In the genomic region with DNA sequence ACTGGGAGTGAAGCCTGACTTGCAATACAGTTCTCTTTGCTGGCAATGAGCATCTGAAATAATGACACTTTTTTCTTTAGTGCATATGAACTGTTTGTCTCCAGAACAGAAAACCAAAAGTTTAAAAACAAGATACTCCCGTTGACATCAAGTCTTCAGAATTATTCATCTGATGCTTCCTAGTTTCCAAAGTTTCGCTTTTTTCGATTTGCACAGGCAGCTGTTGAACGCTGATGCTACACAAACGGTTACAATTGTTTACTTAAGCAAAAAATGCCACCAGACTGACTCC, we compare ENCODE assay signal across 8 cellular contexts. TPM values are rescaled to one million over a fixed set of nuclear protein-coding genes. Genes with fewer than 3 reads are reported as not detected.
DNase-seq lines count a peak whose midpoint lies in the region; ATAC-seq lines count a peak whose summit lies in the region.

No MANE protein-coding gene starts in this region.

- DNase-seq in DMS79 treated with DMSO at 0.1 percent for 48 hours (lab: John Stamatoyannopoulos, UW) (peak; percentile 63), DMS79 (lab: John Stamatoyannopoulos, UW) (no peak), iris pigment epithelial cell (ENCODE audit: low read depth) (peak; percentile 62), DMS53 treated with DMSO at 0.1 percent for 48 hours (lab: John Stamatoyannopoulos, UW; ENCODE audit: unreplicated experiment) (no peak)
- DNase-seq in activated naive CD8-positive, alpha-beta T cell treated with anti-CD3 and anti-CD28 coated beads, Interleukin-2, amount 10 ng/mL, durations not matched to agents 7 days and 5 days = no peak
- DNase-seq in stimulated activated naive CD8-positive, alpha-beta T cell treated with anti-CD3 and anti-CD28 coated beads, Interleukin-15, amount 100 ng/mL, for 72 hours = no peak

- H3K9me3 Mint-ChIP-seq in activated naive CD8-positive, alpha-beta T cell treated with anti-CD3 and anti-CD28 coated beads, Interleukin-2, amount 10 ng/mL, durations not matched to agents 7 days and 5 days = no peaks in the 10 kb centered on the region
- H3K9me3 Mint-ChIP-seq in stimulated activated naive CD8-positive, alpha-beta T cell treated with anti-CD3 and anti-CD28 coated beads, Interleukin-15, amount 100 ng/mL, for 72 hours = no peaks in the 10 kb centered on the region

- peak overlapping the region; percentile 97 for H3K4me3 Mint-ChIP-seq in activated naive CD8-positive, alpha-beta T cell treated with anti-CD3 and anti-CD28 coated beads, Interleukin-2, amount 10 ng/mL, durations not matched to agents 7 days and 5 days
- H3K4me3 Mint-ChIP-seq in stimulated activated naive CD8-positive, alpha-beta T cell treated with anti-CD3 and anti-CD28 coated beads, Interleukin-15, amount 100 ng/mL, for 72 hours = peak overlapping the region; percentile 86 to 97

- H3K4me1 Mint-ChIP-seq in activated naive CD8-positive, alpha-beta T cell treated with anti-CD3 and anti-CD28 coated beads, Interleukin-2, amount 10 ng/mL, durations not matched to agents 7 days and 5 days = peaks cover 29% of the 10 kb centered on the region
- peaks cover 54% of the 10 kb centered on the region for H3K4me1 Mint-ChIP-seq in stimulated activated naive CD8-positive, alpha-beta T cell treated with anti-CD3 and anti-CD28 coated beads, Interleukin-15, amount 100 ng/mL, for 72 hours

- POLR2A ChIA-PET in activated naive CD8-positive, alpha-beta T cell treated with anti-CD3 and anti-CD28 coated beads, Interleukin-2, amount 10 ng/mL, durations not matched to agents 7 days and 5 days (lab: Charles Lee) = interaction anchor here (1.6 kb wide), 1 partner anchor 105 kb away, joined by 5 read pairs; no protein-coding TSS in a partner anchor

- H3K27ac Mint-ChIP-seq in activated naive CD8-positive, alpha-beta T cell treated with anti-CD3 and anti-CD28 coated beads, Interleukin-2, amount 10 ng/mL, durations not matched to agents 7 days and 5 days = peak overlapping the region; percentile 98
- H3K27ac Mint-ChIP-seq in stimulated activated naive CD8-positive, alpha-beta T cell treated with anti-CD3 and anti-CD28 coated beads, Interleukin-15, amount 100 ng/mL, for 72 hours = peak overlapping the region; percentile 93 to 98

- no peaks in the 10 kb centered on the region for H3K27me3 Mint-ChIP-seq in activated naive CD8-positive, alpha-beta T cell treated with anti-CD3 and anti-CD28 coated beads, Interleukin-2, amount 10 ng/mL, durations not matched to agents 7 days and 5 days
- no peaks in the 10 kb centered on the region for H3K27me3 Mint-ChIP-seq in stimulated activated naive CD8-positive, alpha-beta T cell treated with anti-CD3 and anti-CD28 coated beads, Interleukin-15, amount 100 ng/mL, for 72 hours

- ATAC-seq in activated naive CD8-positive, alpha-beta T cell treated with anti-CD3 and anti-CD28 coated beads, Interleukin-2, amount 10 ng/mL, durations not matched to agents 7 days and 5 days (ENCODE audit: low read depth) = no peak
- ATAC-seq in stimulated activated naive CD8-positive, alpha-beta T cell treated with anti-CD3 and anti-CD28 coated beads, Interleukin-15, amount 100 ng/mL, for 72 hours = no peak
- no peak for ATAC-seq in HG02798 (IDR thresholded peaks at IDR 0.05; ENCODE audit: poor library complexity, unreplicated experiment)
- no peak for ATAC-seq in HG03159 (IDR thresholded peaks at IDR 0.05; ENCODE audit: unreplicated experiment)

- peaks cover 15% of the 10 kb centered on the region for H3K36me3 Mint-ChIP-seq in activated naive CD8-positive, alpha-beta T cell treated with anti-CD3 and anti-CD28 coated beads, Interleukin-2, amount 10 ng/mL, durations not matched to agents 7 days and 5 days

RNA-seq across cellular contexts. Expression of gene BIRC2, which starts 0.6 kb away (rescaled TPM):
- 10 to 100 TPM; 40.6 to 41.4 TPM for total RNA-seq in activated naive CD8-positive, alpha-beta T cell treated with anti-CD3 and anti-CD28 coated beads, Interleukin-2, amount 10 ng/mL, durations not matched to agents 7 days and 5 days

RNA-seq across cellular contexts. Expression of gene BIRC3, which starts 29.1 kb away (rescaled TPM):
- total RNA-seq in activated naive CD8-positive, alpha-beta T cell treated with anti-CD3 and anti-CD28 coated beads, Interleukin-2, amount 10 ng/mL, durations not matched to agents 7 days and 5 days = 10 to 100 TPM; 55.0 to 59.3 TPM

Comparison
In these comparisons a context has a peak if more than half of its experiments do, and no peak if none do; other contexts are left out.
1. DNase-seq: peak in DMS79 treated with DMSO at 0.1 percent for 48 hours (single experiment) and iris pigment epithelial cell (single experiment); none in DMS79 (single experiment), activated naive CD8-positive, alpha-beta T cell treated with anti-CD3 and anti-CD28 coated beads, Interleukin-2, amount 10 ng/mL, durations not matched to agents 7 days and 5 days (single experiment), stimulated activated naive CD8-positive, alpha-beta T cell treated with anti-CD3 and anti-CD28 coated beads, Interleukin-15, amount 100 ng/mL, for 72 hours (0 of 2) and DMS53 treated with DMSO at 0.1 percent for 48 hours (single experiment).